8 cellular contexts compared by ENCODE assay signal in genomic region chr1:67749844-67750689, GRCh38.
DNase-seq lines count a peak whose midpoint lies in the region; ATAC-seq, FAIRE-seq and TF ChIP-seq lines count a peak whose summit lies in the region.

No MANE protein-coding gene starts in this region.

- peaks cover 3% of the 10 kb centered on the region for H3K9me1 ChIP-seq in keratinocyte (ENCODE audit: control insufficient read depth, extremely low read depth, insufficient read depth, low read length)

- H3K27ac ChIP-seq in ascending aorta (peak overlapping the region; percentile 89 to 94), keratinocyte (ENCODE audit: control insufficient read depth, insufficient read depth, low read length) (peak overlapping the region; percentile 96), stomach smooth muscle (ENCODE audit: low read length) (peak overlapping the region; percentile 94)

- H3K4me3 ChIP-seq in ascending aorta: peak overlapping the region in 1 of 2 donors; percentile 37
- H3K4me3 ChIP-seq in keratinocyte (ENCODE audit: control insufficient read depth in 2 of 3, extremely low read depth in 1 of 3, insufficient read depth in 2 of 3, low read depth in 1 of 3, low read length in 3 of 3): peak overlapping the region; percentile 2 to 58 (median 53)
- H3K4me3 ChIP-seq in stomach smooth muscle (ENCODE audit: low read length in 2 of 2): peak overlapping the region; percentile 2 to 58

- H3K36me3 ChIP-seq in ascending aorta (no peaks in the 10 kb centered on the region), keratinocyte (ENCODE audit: control insufficient read depth in 2 of 2, extremely low read depth in 1 of 2, insufficient read depth in 2 of 2, low read length in 2 of 2) (peaks cover 5 to 9% of the 10 kb centered on the region in 2 experiments), stomach smooth muscle (ENCODE audit: control insufficient read depth in 2 of 2, insufficient read depth in 2 of 2, low read length in 2 of 2) (no peaks in the 10 kb centered on the region)

- H3K79me2 ChIP-seq in keratinocyte (ENCODE audit: control insufficient read depth, insufficient read depth, low read length): peaks cover 66% of the 10 kb centered on the region

- intact Hi-C loops in ascending aorta (cut with DNase I): loop anchor here (1.0 to 10.0 kb wide), 4 partner anchors 43 to 315 kb away; partner anchors contain the start of genes GADD45A and SERBP1

- H3K9me3 ChIP-seq in ascending aorta: no peaks in the 10 kb centered on the region
- no peaks in the 10 kb centered on the region for H3K9me3 ChIP-seq in keratinocyte (ENCODE audit: control insufficient read depth, low read depth, low read length)
- no peaks in the 10 kb centered on the region for H3K9me3 ChIP-seq in stomach smooth muscle (ENCODE audit: control insufficient read depth in 2 of 2, low read length in 2 of 2)

- no peak overlapping the region for H2AFZ ChIP-seq in keratinocyte (ENCODE audit: control insufficient read depth, low read length)

- dilution Hi-C loops in keratinocyte (cut with MboI; ENCODE audit: extremely low pct_ligation_motif_present, low sequenced_read_pairs): no loop called here

- peak overlapping the region; percentile 93 for H3K4me2 ChIP-seq in keratinocyte (ENCODE audit: control insufficient read depth, extremely low read depth, insufficient read depth, low read depth, low read length)

- peaks cover 16 to 91% of the 10 kb centered on the region in 2 donors for H3K4me1 ChIP-seq in ascending aorta
- peaks cover 74% of the 10 kb centered on the region for H3K4me1 ChIP-seq in keratinocyte (ENCODE audit: control insufficient read depth, extremely low read depth, insufficient read depth, low read length)
- H3K4me1 ChIP-seq in stomach smooth muscle (ENCODE audit: control insufficient read depth, insufficient read depth, low read length): peaks cover 36% of the 10 kb centered on the region

- FAIRE-seq in keratinocyte (lab: Jason Lieb, UNC): peak; percentile 86

- DNase-seq in DMS53 (lab: John Stamatoyannopoulos, UW): peak; percentile 97
- peak; percentile 58 for DNase-seq in HK-2 (ENCODE audit: unreplicated experiment)
- DNase-seq in ascending aorta (ENCODE audit: low spot score in 2 of 2): peak; percentile 56 to 93
- no peak for DNase-seq in keratinocyte (ENCODE audit: low read depth, low spot score)
- DNase-seq in HuH-7 (ENCODE audit: low spot score): no peak
- no peak for DNase-seq in NCI-H1436 (lab: John Stamatoyannopoulos, UW)

- TF ChIP-seq CTCF in ascending aorta (IDR thresholded peaks at IDR 0.05) (peak in 1 of 3 experiments; percentile 8), keratinocyte (optimal IDR thresholded peaks at IDR 0.05 in 1 of 3, IDR thresholded peaks at IDR 0.05 in 1 of 3, conservative IDR thresholded peaks at IDR 0.05 in 1 of 3; ENCODE audit: extremely low read depth in 1 of 3, insufficient read depth in 2 of 3, low read length in 3 of 3) (no peak)

- no peaks in the 10 kb centered on the region for H3K27me3 ChIP-seq in ascending aorta
- no peaks in the 10 kb centered on the region for H3K27me3 ChIP-seq in keratinocyte (ENCODE audit: control insufficient read depth, extremely low read depth, insufficient read depth, low read length)
- no peaks in the 10 kb centered on the region for H3K27me3 ChIP-seq in stomach smooth muscle (ENCODE audit: control insufficient read depth in 1 of 2, insufficient read depth in 2 of 2, low read length in 2 of 2)

- H4K20me1 ChIP-seq in keratinocyte (ENCODE audit: control insufficient read depth, extremely low read depth, insufficient read depth, low read length): no peaks in the 10 kb centered on the region

- ATAC-seq in HG03565 (IDR thresholded peaks at IDR 0.05; ENCODE audit: unreplicated experiment): no peak

- peak overlapping the region; percentile 79 for H3K9ac ChIP-seq in keratinocyte (ENCODE audit: control insufficient read depth, extremely low read depth, insufficient read depth, low read length)
- peak overlapping the region; percentile 12 to 78 for H3K9ac ChIP-seq in stomach smooth muscle (ENCODE audit: low read length in 2 of 2)

Comparison
In these comparisons a context has a peak if more than half of its experiments do, and no peak if none do; other contexts are left out.
1. DNase-seq: peak in DMS53 (single experiment), HK-2 (single experiment) and ascending aorta (2 of 2); none in keratinocyte (single experiment), HuH-7 (single experiment) and NCI-H1436 (single experiment).
2. Peak in every context shown above with its lines, with median percentiles within 50 percentile points of each other: H3K27ac ChIP-seq.